21 cellular contexts compared by ENCODE assay signal in the genomic region with DNA sequence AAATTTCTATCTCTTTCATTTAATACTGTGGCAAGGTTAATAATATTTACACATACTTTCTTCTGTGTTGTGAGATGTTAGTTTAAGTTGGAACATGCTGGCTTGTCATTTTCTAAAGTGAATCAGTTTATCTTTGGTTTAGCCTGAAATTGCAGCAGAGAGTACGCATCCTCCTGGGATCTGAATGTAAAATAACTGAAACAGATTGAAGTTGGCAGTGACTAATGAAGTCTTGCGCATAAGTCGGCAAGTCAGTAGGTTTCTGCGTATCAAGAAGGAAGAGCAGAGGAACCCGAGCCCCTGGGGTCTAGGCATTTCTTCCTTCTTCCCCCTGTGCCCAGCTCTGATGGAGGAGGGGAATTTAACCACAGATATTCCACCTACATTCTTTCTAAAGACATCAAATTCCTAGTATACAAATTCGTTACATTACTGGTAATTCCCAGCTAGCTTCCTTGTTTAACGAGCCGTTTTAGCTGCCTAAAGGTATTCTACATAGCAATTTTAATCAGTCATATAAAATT.
"Had no signal": no experiment of that assay in that cellular context is flagged by ENCODE, and none has a peak within 500 bp of the region (broad histone marks: within the 10 kb centered on the region; RNA-seq: fewer than 3 reads in every experiment).

No MANE protein-coding gene starts in this region.

- H3K9me3 ChIP-seq: colonic mucosa, right atrium auricular region, upper lobe of left lung had no signal

- H3K4me3 Mint-ChIP-seq: activated naive CD8-positive, alpha-beta T cell treated with anti-CD3 and anti-CD28 coated beads, Interleukin-2, amount 10 ng/mL, durations not matched to agents 7 days and 5 days; stimulated activated naive CD8-positive, alpha-beta T cell treated with anti-CD3 and anti-CD28 coated beads, Interleukin-15, Interleukin-2, amounts not matched to agents 100 ng/mL and 50 ng/mL, for 24 hours had no signal

- H3K4me1 ChIP-seq: colonic mucosa, foreskin keratinocyte, upper lobe of left lung had no signal

- H3K9me3 Mint-ChIP-seq: activated naive CD8-positive, alpha-beta T cell treated with anti-CD3 and anti-CD28 coated beads, Interleukin-2, amount 10 ng/mL, durations not matched to agents 7 days and 5 days had no signal

- H3K4me3 ChIP-seq: cardiac muscle cell, colonic mucosa, lung, right atrium auricular region, upper lobe of left lung had no signal

- H3K27ac Mint-ChIP-seq: activated naive CD8-positive, alpha-beta T cell treated with anti-CD3 and anti-CD28 coated beads, Interleukin-2, amount 10 ng/mL, durations not matched to agents 7 days and 5 days; stimulated activated naive CD8-positive, alpha-beta T cell treated with anti-CD3 and anti-CD28 coated beads, Interleukin-15, Interleukin-2, amounts not matched to agents 100 ng/mL and 50 ng/mL, for 24 hours had no signal

- H3K4me1 Mint-ChIP-seq: activated naive CD8-positive, alpha-beta T cell treated with anti-CD3 and anti-CD28 coated beads, Interleukin-2, amount 10 ng/mL, durations not matched to agents 7 days and 5 days had no signal

- H3K27ac ChIP-seq: cardiac muscle cell, colonic mucosa, foreskin keratinocyte, right atrium auricular region, upper lobe of left lung had no signal

- H3K36me3 Mint-ChIP-seq: activated naive CD8-positive, alpha-beta T cell treated with anti-CD3 and anti-CD28 coated beads, Interleukin-2, amount 10 ng/mL, durations not matched to agents 7 days and 5 days had no signal

- H3K27me3 ChIP-seq: cardiac muscle cell, colonic mucosa, right atrium auricular region, upper lobe of left lung had no signal

- FAIRE-seq: small intestine had no signal

- DNase-seq: activated CD4-positive, alpha-beta T cell treated with anti-CD3 and anti-CD28 coated beads for 1 hour; activated CD4-positive, alpha-beta T cell treated with anti-CD3 and anti-CD28 coated beads, Interleukin-2, amount 50 U/mL, for 4 hours; activated naive CD4-positive, alpha-beta T cell; activated naive CD8-positive, alpha-beta T cell treated with anti-CD3 and anti-CD28 coated beads, Interleukin-2, amount 10 ng/mL, durations not matched to agents 7 days and 5 days; activated T-cell treated with anti-CD3 and anti-CD28 coated beads for 4 hours; anterior cingulate cortex; colonic mucosa; foreskin keratinocyte; left colon; posterior cingulate gyrus; small intestine; stimulated activated CD4-positive, alpha-beta T cell treated with anti-CD3 and anti-CD28 coated beads, Interleukin-4, amount 100 ng/mL, for 4 hours; stimulated activated CD8-positive, alpha-beta memory T cell treated with anti-CD3 and anti-CD28 coated beads, Interleukin-4, amount 100 ng/mL, for 48 hours; T-helper 1 cell; T1000; upper lobe of left lung had no signal

- H3K27me3 Mint-ChIP-seq: activated naive CD8-positive, alpha-beta T cell treated with anti-CD3 and anti-CD28 coated beads, Interleukin-2, amount 10 ng/mL, durations not matched to agents 7 days and 5 days; stimulated activated naive CD8-positive, alpha-beta T cell treated with anti-CD3 and anti-CD28 coated beads, Interleukin-15, Interleukin-2, amounts not matched to agents 100 ng/mL and 50 ng/mL, for 24 hours had no signal

- ATAC-seq: esophagus mucosa, foreskin keratinocyte, left colon had no signal

- H3K36me3 ChIP-seq: cardiac muscle cell, colonic mucosa, right atrium auricular region had no signal
